ENCODE assay signal across 25 cellular contexts in genomic region chr17:66555605-66556004, GRCh38.
"Had no signal": no experiment of that assay in that cellular context is flagged by ENCODE, and none has a peak within 500 bp of the region (broad histone marks: within the 10 kb centered on the region; RNA-seq: fewer than 3 reads in every experiment).

No MANE protein-coding gene starts in this region.

- H3K4me3 ChIP-seq: K562, SK-N-MC had no signal

- H3K4me3 Mint-ChIP-seq: activated CD4-positive, alpha-beta memory T cell treated with anti-CD3 and anti-CD28 coated beads for 36 hours; activated CD4-positive, alpha-beta T cell treated with anti-CD3 and anti-CD28 coated beads, Interleukin-2, amount 10 ng/mL, durations not matched to agents 7 days and 5 days; activated naive CD8-positive, alpha-beta T cell treated with anti-CD3 and anti-CD28 coated beads, Interleukin-2, amount 50 U/mL, for 24 hours; T-cell had no signal

- DNase-seq: activated CD4-positive, alpha-beta memory T cell treated with anti-CD3 and anti-CD28 coated beads for 36 hours; activated CD4-positive, alpha-beta T cell treated with anti-CD3 and anti-CD28 coated beads, Interleukin-2, amount 10 ng/mL, durations not matched to agents 7 days and 5 days; activated CD4-positive, CD25-positive, alpha-beta regulatory T cell; activated naive CD4-positive, alpha-beta T cell treated with Interleukin-2 at 50 U/mL for 16 hours; activated naive CD8-positive, alpha-beta T cell treated with anti-CD3 and anti-CD28 coated beads, Interleukin-2, amount 50 U/mL, for 24 hours; amniotic stem cell; cerebellar nuclear complex; Karpas-422; NCI-H1048; NCI-H146; NCI-H1930; NCI-H2171; NCI-H2227 treated with DMSO at 0.1 percent for 48 hours; NCI-H526 treated with DMSO at 0.1 percent for 48 hours; NCI-H82; RPMI8226; T-cell; T-helper 2 cell; T1000 had no signal

- H3K4me1 Mint-ChIP-seq: activated CD4-positive, alpha-beta T cell treated with anti-CD3 and anti-CD28 coated beads, Interleukin-2, amount 10 ng/mL, durations not matched to agents 7 days and 5 days had no signal

- H3K27ac ChIP-seq: SK-N-MC, VCaP had no signal

- ATAC-seq: activated naive CD4-positive, alpha-beta T cell treated with anti-CD3 and anti-CD28 coated beads, Interleukin-2, amount 50 U/mL, for 72 hours; activated naive CD8-positive, alpha-beta T cell treated with anti-CD3 and anti-CD28 coated beads, Interleukin-2, amount 50 U/mL, for 24 hours; K562; Panc1; Right ventricle myocardium inferior; T-cell had no signal

- H3K9me3 Mint-ChIP-seq: activated CD4-positive, alpha-beta memory T cell treated with anti-CD3 and anti-CD28 coated beads for 36 hours; activated CD4-positive, alpha-beta T cell treated with anti-CD3 and anti-CD28 coated beads, Interleukin-2, amount 10 ng/mL, durations not matched to agents 7 days and 5 days; activated naive CD4-positive, alpha-beta T cell treated with anti-CD3 and anti-CD28 coated beads, Interleukin-2, amount 50 U/mL, for 72 hours; activated naive CD8-positive, alpha-beta T cell treated with anti-CD3 and anti-CD28 coated beads, Interleukin-2, amount 50 U/mL, for 24 hours; T-cell had no signal

- H3K27ac Mint-ChIP-seq: activated CD4-positive, alpha-beta memory T cell treated with anti-CD3 and anti-CD28 coated beads for 36 hours; activated CD4-positive, alpha-beta T cell treated with anti-CD3 and anti-CD28 coated beads, Interleukin-2, amount 10 ng/mL, durations not matched to agents 7 days and 5 days; activated naive CD4-positive, alpha-beta T cell treated with anti-CD3 and anti-CD28 coated beads, Interleukin-2, amount 50 U/mL, for 72 hours; activated naive CD8-positive, alpha-beta T cell treated with anti-CD3 and anti-CD28 coated beads, Interleukin-2, amount 50 U/mL, for 24 hours; T-cell had no signal

- H3K27me3 Mint-ChIP-seq: activated CD4-positive, alpha-beta memory T cell treated with anti-CD3 and anti-CD28 coated beads for 36 hours; activated CD4-positive, alpha-beta T cell treated with anti-CD3 and anti-CD28 coated beads, Interleukin-2, amount 10 ng/mL, durations not matched to agents 7 days and 5 days; activated naive CD8-positive, alpha-beta T cell treated with anti-CD3 and anti-CD28 coated beads, Interleukin-2, amount 50 U/mL, for 24 hours; T-cell had no signal
